22 cellular contexts compared by ENCODE assay signal in genomic region chr6:165985281-165985925, GRCh38.
A peak's percentile ranks its signal among the peaks of the same experiment; 100 is the strongest.
DNase-seq lines count a peak whose midpoint lies in the region; ATAC-seq and TF ChIP-seq lines count a peak whose summit lies in the region.
"Had no signal": no experiment of that assay in that cellular context is flagged by ENCODE, and none has a peak within 500 bp of the region (broad histone marks: within the 10 kb centered on the region; RNA-seq: fewer than 3 reads in every experiment).

No MANE protein-coding gene starts in this region.

- H3K36me3 ChIP-seq in left ventricle myocardium inferior (no peaks in the 10 kb centered on the region), muscle layer of colon (ENCODE audit: insufficient read depth, low read length) (no peaks in the 10 kb centered on the region), thyroid gland (no peaks in the 10 kb centered on the region)
- H3K36me3 ChIP-seq: ascending aorta, spleen, upper lobe of left lung had no signal

- H3K4me3 ChIP-seq in left ventricle myocardium inferior: peak overlapping the region; percentile 71
- H3K4me3 ChIP-seq in choroid plexus epithelial cell (ENCODE audit: low read depth, low read length): peak overlapping the region; percentile 63
- peak overlapping the region; percentile 70 to 78 for H3K4me3 ChIP-seq in muscle layer of colon (ENCODE audit: low read depth in 1 of 2, low read length in 2 of 2)
- peak overlapping the region in 1 of 3 donors; percentile 49 for H3K4me3 ChIP-seq in thyroid gland (replicated peaks in 1 of 3)
- H3K4me3 ChIP-seq: ascending aorta, upper lobe of left lung had no signal

- DNase-seq in left ventricle myocardium inferior: no peak
- DNase-seq in left ventricle myocardium superior: no peak
- DNase-seq in choroid plexus epithelial cell (ENCODE audit: low read depth): no peak
- DNase-seq in thyroid gland: no peak
- no peak for DNase-seq in activated effector memory CD4-positive, alpha-beta T cell treated with anti-CD3 and anti-CD28 coated beads, Interleukin-2, amount 50 U/mL, for 16 hours
- no peak for DNase-seq in activated CD4-positive, alpha-beta T cell treated with anti-CD3 and anti-CD28 coated beads, Interleukin-2, amount 50 U/mL, for 48 hours
- DNase-seq: 8988T; activated CD4-positive, alpha-beta T cell treated with anti-CD3 and anti-CD28 coated beads for 36 hours; Caco-2; KBM-7; NCI-H510A treated with DMSO at 0.1 percent for 48 hours; SIG-M5; spleen; stimulated activated CD4-positive, alpha-beta T cell treated with anti-CD3 and anti-CD28 coated beads, Interleukin-4, amount 100 ng/mL, for 1 hour; T-helper 1 cell had no signal

- intact Hi-C loops in left ventricle myocardium inferior (cut with micrococcal nuclease): no loop called here
- intact Hi-C loops in left ventricle myocardium superior (cut with micrococcal nuclease): no loop called here
- intact Hi-C loops in thyroid gland (cut with DNase I): no loop called here

- H3K27me3 ChIP-seq in left ventricle myocardium inferior (ENCODE audit: low read depth) (peaks cover 70% of the 10 kb centered on the region), muscle layer of colon (ENCODE audit: control insufficient read depth in 1 of 2, insufficient read depth in 2 of 2, low read length in 2 of 2) (peaks cover 0 to 3% of the 10 kb centered on the region in 2 donors), thyroid gland (no peaks in the 10 kb centered on the region)
- H3K27me3 ChIP-seq: ascending aorta had no signal

- H3K9me3 ChIP-seq in left ventricle myocardium inferior (replicated peaks) (no peaks in the 10 kb centered on the region), muscle layer of colon (ENCODE audit: low read length) (no peaks in the 10 kb centered on the region), thyroid gland (no peaks in the 10 kb centered on the region)
- H3K9me3 ChIP-seq: ascending aorta, Caco-2, spleen, upper lobe of left lung had no signal

- H3K4me1 ChIP-seq in left ventricle myocardium inferior: peaks cover 29% of the 10 kb centered on the region
- peaks cover 11% of the 10 kb centered on the region for H3K4me1 ChIP-seq in muscle layer of colon (ENCODE audit: insufficient read depth, low read length)
- H3K4me1 ChIP-seq in thyroid gland: peaks cover 9 to 28% of the 10 kb centered on the region in 2 donors
- H3K4me1 ChIP-seq: Caco-2 had no signal

- no peak for TF ChIP-seq POLR2A in thyroid gland (IDR thresholded peaks at IDR 0.05)

- ATAC-seq in left ventricle myocardium superior: no peak
- no peak for ATAC-seq in GM18498 (IDR thresholded peaks at IDR 0.05; ENCODE audit: unreplicated experiment)
- ATAC-seq: activated CD4-positive, alpha-beta T cell treated with anti-CD3 and anti-CD28 coated beads for 36 hours; activated naive CD4-positive, alpha-beta T cell treated with anti-CD3 and anti-CD28 coated beads, Interleukin-2, amount 50 U/mL, for 72 hours; left lobe of liver; Panc1 had no signal

- H3K27ac ChIP-seq in left ventricle myocardium inferior (replicated peaks) (no peak overlapping the region), muscle layer of colon (ENCODE audit: low read depth, low read length) (no peak overlapping the region), thyroid gland (peak overlapping the region in 2 of 3 donors; percentile 46 to 81)
- H3K27ac ChIP-seq: ascending aorta, spleen, upper lobe of left lung had no signal

- no peak overlapping the region for H3K9ac ChIP-seq in muscle layer of colon (ENCODE audit: low read length)

- TF ChIP-seq CTCF in left ventricle myocardium inferior (IDR thresholded peaks at IDR 0.05; ENCODE audit: borderline replicate concordance) (no peak), choroid plexus epithelial cell (conservative IDR thresholded peaks at IDR 0.05; ENCODE audit: low read depth, low read length) (no peak), thyroid gland (IDR thresholded peaks at IDR 0.05) (no peak)

- 51 to 54% methylated on average over 8 of the region's 8 CpGs for WGBS in thyroid gland, 2 donors

Comparison
In these comparisons a context has a peak if more than half of its experiments do, and no peak if none do; other contexts are left out.
1. H3K27ac ChIP-seq: peak in thyroid gland (2 of 3); none in left ventricle myocardium inferior (single experiment) and muscle layer of colon (single experiment).